In genomic region chr1:204486513-204487255, GRCh38 we compare ENCODE assay signal across 7 cellular contexts. TPM values are rescaled to one million over a fixed set of nuclear protein-coding genes. Genes with fewer than 3 reads are reported as not detected.
DNase-seq lines count a peak whose midpoint lies in the region; ATAC-seq, FAIRE-seq and TF ChIP-seq lines count a peak whose summit lies in the region.
"Not testable (repeated sequence)": the region's sequence is repeated elsewhere in the genome, so short reads cannot be mapped to it uniquely, and the experiment has no call there.

No MANE protein-coding gene starts in this region.

- H3K9me3 ChIP-seq in SK-N-SH; GM12878 (replicated peaks; ENCODE audit: control insufficient read depth, insufficient read depth, low read length); liver (ENCODE audit: control insufficient read depth in 4 of 4, low read length in 3 of 4): not testable (repeated sequence)

- not testable (repeated sequence) for H3K4me2 ChIP-seq in SK-N-SH; GM12878 (ENCODE audit: control insufficient read depth, insufficient read depth)

- H3F3A ChIP-seq in SK-N-SH (replicated peaks; ENCODE audit: insufficient read depth) = not testable (repeated sequence)

- not testable (repeated sequence) for H3K27ac ChIP-seq in SK-N-SH (ENCODE audit: low read depth in 2 of 2, low read length in 1 of 2); GM12878 (ENCODE audit: control insufficient read depth, insufficient read depth); liver (ENCODE audit: low read depth in 1 of 2, low read length in 2 of 2)

- not testable (repeated sequence) for BruUV-seq in GM12878 (replicated peaks; lab: Mats Ljungman, UMichigan)

- not testable (repeated sequence) for H3K27me3 ChIP-seq in SK-N-SH (ENCODE audit: insufficient read depth); GM12878 (replicated peaks in 1 of 2; ENCODE audit: control insufficient read depth in 2 of 2, insufficient read depth in 2 of 2, low read length in 1 of 2); liver (ENCODE audit: control insufficient read depth in 4 of 4, insufficient read depth in 4 of 4, low read length in 3 of 4)

- H3K4me1 ChIP-seq in SK-N-SH (ENCODE audit: control insufficient read depth in 1 of 2, insufficient read depth in 2 of 2, low read depth in 1 of 2, low read length in 1 of 2) = not testable (repeated sequence)
- H3K4me1 ChIP-seq in GM12878 (ENCODE audit: control insufficient read depth, insufficient read depth, low read length) (peaks cover 15% of the 10 kb centered on the region), liver (ENCODE audit: control insufficient read depth in 4 of 4, insufficient read depth in 4 of 4, low read length in 3 of 4) (peaks cover 0 to 20% (median 0%) of the 10 kb centered on the region in 4 donors)

- in situ Hi-C loops in GM12878 (cut with MboI) = not testable (repeated sequence)

- not testable (repeated sequence) for TF ChIP-seq POLR2A in GM12878 (IDR thresholded peaks at IDR 0.05; ENCODE audit: low read depth, low read length)

- TF ChIP-seq EP300 in SK-N-SH (IDR thresholded peaks at IDR 0.05; ENCODE audit: borderline replicate concordance in 1 of 2, low read depth in 1 of 2, low read length in 1 of 2); GM12878 (IDR thresholded peaks at IDR 0.05; ENCODE audit: borderline replicate concordance in 1 of 2, control insufficient read depth in 1 of 2, low read depth in 2 of 2, low read length in 2 of 2): not testable (repeated sequence)

- H2AFZ ChIP-seq in SK-N-SH (ENCODE audit: low read depth); GM12878 (ENCODE audit: control insufficient read depth, low read depth, low read length): not testable (repeated sequence)

- not testable (repeated sequence) for H3K36me3 ChIP-seq in SK-N-SH (replicated peaks in 1 of 2; ENCODE audit: control insufficient read depth in 1 of 2, insufficient read depth in 2 of 2, low read length in 1 of 2); GM12878 (ENCODE audit: control insufficient read depth in 2 of 2, insufficient read depth in 2 of 2, low read length in 1 of 2); liver (ENCODE audit: control insufficient read depth in 4 of 4, insufficient read depth in 3 of 4, low read depth in 1 of 4, low read length in 3 of 4)

- CTCF ChIA-PET in SK-N-SH (lab: Yijun Ruan, JAX) (interaction anchor here (1.2 to 26.2 kb wide), 6 partner anchors 8 to 123 kb away, joined by 3 to 1005 read pairs (median 5); no protein-coding TSS in a partner anchor), GM12878 (lab: Yijun Ruan, JAX) (interaction anchor here (3.4 to 39.0 kb wide), 3 partner anchors 8 to 45 kb away, joined by 16 to 2021 read pairs (median 471); partner anchors contain the start of gene PIK3C2B)

- WGBS in SK-N-SH (ENCODE audit: low lambda C conversion rate) = 84% methylated on average over 9 of the region's 9 CpGs
- WGBS in GM12878 (ENCODE audit: insufficient coverage, insufficient replicate concordance, low lambda C conversion rate, missing lambda C conversion rate) = 85% methylated on average over 9 of the region's 9 CpGs
- WGBS in liver = 68% methylated on average over 9 of the region's 9 CpGs

- SMC1A ChIA-PET in GM12878 (lab: Charles Lee; ENCODE audit: uncharacterized antibody, unreplicated experiment) = interaction anchor here (1.3 to 18.3 kb wide), 6 partner anchors 14 to 51 kb away, joined by 3 to 408 read pairs (median 5); partner anchors contain the start of gene PIK3C2B

- TF ChIP-seq RAD21 in SK-N-SH (IDR thresholded peaks at IDR 0.05; ENCODE audit: low read length); GM12878 (IDR thresholded peaks at IDR 0.05; ENCODE audit: insufficient read depth, low read depth, low read length); liver (IDR thresholded peaks at IDR 0.05): not testable (repeated sequence)

- RAD21 ChIA-PET in GM12878 (lab: Charles Lee; ENCODE audit: unreplicated experiment) = interaction anchor here (1.2 to 12.9 kb wide), 3 partner anchors 10 to 41 kb away, joined by 3 to 267 read pairs (median 16); partner anchors contain the start of gene PIK3C2B

- POLR2A ChIA-PET in SK-N-SH (lab: Yijun Ruan, JAX) = not testable (repeated sequence)
- POLR2A ChIA-PET in GM12878 (lab: Charles Lee) = interaction anchor here (0.6 to 1.9 kb wide), 2 partner anchors 20 to 33 kb away, joined by 6 to 8 read pairs; no protein-coding TSS in a partner anchor

- not testable (repeated sequence) for H3K4me3 ChIP-seq in SK-N-SH (ENCODE audit: low read depth in 2 of 2, low read length in 1 of 2); GM12878; fibroblast of mammary gland (ENCODE audit: control insufficient read depth, low read depth, low read length); liver (ENCODE audit: low read depth in 1 of 3, low read length in 3 of 3)

- H4K20me1 ChIP-seq in SK-N-SH (ENCODE audit: insufficient read depth); GM12878 (ENCODE audit: control insufficient read depth, insufficient read depth): not testable (repeated sequence)

- not testable (repeated sequence) for FAIRE-seq in GM12878 (lab: Jason Lieb, UNC)

- not testable (repeated sequence) for H3K79me2 ChIP-seq in SK-N-SH (ENCODE audit: insufficient read depth)
- H3K79me2 ChIP-seq in GM12878 (ENCODE audit: control insufficient read depth, insufficient read depth, low read length) = peaks cover 31% of the 10 kb centered on the region

- TF ChIP-seq CTCF in SK-N-SH (IDR thresholded peaks at IDR 0.05); GM12878 (IDR thresholded peaks at IDR 0.05 in 2 of 3, conservative IDR thresholded peaks at IDR 0.05 in 1 of 3; ENCODE audit: control insufficient read depth in 2 of 3, extremely low read depth in 1 of 3, insufficient read depth in 1 of 3, low read depth in 3 of 3, low read length in 3 of 3); fibroblast of mammary gland (conservative IDR thresholded peaks at IDR 0.05; ENCODE audit: control insufficient read depth, insufficient read depth, low read depth, low read length); liver (IDR thresholded peaks at IDR 0.05; ENCODE audit: low read depth, low read length, missing input control): not testable (repeated sequence)

- H3K9ac ChIP-seq in SK-N-SH; GM12878 (ENCODE audit: control insufficient read depth, insufficient read depth, low read length); liver (ENCODE audit: low read depth in 1 of 2, low read length in 2 of 2): not testable (repeated sequence)

- DNase-seq in Daoy (ENCODE audit: low read depth) (peak; percentile 52), LHCN-M2 (ENCODE audit: low read depth) (peak; percentile 41), fibroblast of mammary gland (ENCODE audit: low read depth) (peak; percentile 11)
- not testable (repeated sequence) for DNase-seq in SK-N-SH; GM12878 (ENCODE audit: low read depth, low spot score)
- DNase-seq in stimulated activated CD4-positive, alpha-beta T cell treated with anti-CD3 and anti-CD28 coated beads, Interleukin-1b, Interleukin-23, amount 100 ng/mL, for 48 hours = peak; percentile 17

- ATAC-seq in GM12878 = not testable (repeated sequence)

- intact Hi-C loops in GM12878 (cut with micrococcal nuclease; ENCODE audit: unreplicated experiment) = not testable (repeated sequence)

- not testable (repeated sequence) for H3K9me2 ChIP-seq in SK-N-SH

RNA-seq across cellular contexts. Expression of gene PIK3C2B, which starts 7.9 kb away (rescaled TPM):
- total RNA-seq in Daoy (2014; rRNA removed; shearing (Covaris generic)) = 0.54 and 0.91 TPM in 2 replicates
- total RNA-seq in LHCN-M2 (2014; rRNA removed) = 0.29 TPM in 1 of 2 replicates, not detected in the other
- 0.27 TPM for polyA plus RNA-seq in LHCN-M2 (2012)
- polyA plus RNA-seq in SK-N-SH (2012; rRNA removed) = 6.5 and 6.6 TPM in 2 replicates
- 2.4 and 3.6 TPM in 2 replicates for polyA plus RNA-seq in SK-N-SH (2012; cell fraction: cytosol; rRNA removed)
- polyA plus RNA-seq in SK-N-SH (2012; cell fraction: nucleus; rRNA removed) = 10.2 and 11.2 TPM in 2 replicates
- 98.5 and 110 TPM in 2 replicates for total RNA-seq in GM12878 (2013; cell fraction: nucleolus; rRNA removed)
- 13.9 and 16.3 TPM in 2 replicates for total RNA-seq in GM12878 (2014; rRNA removed)
- 8.5 and 9.2 TPM in 2 replicates for total RNA-seq in GM12878 (2014; rRNA removed; fragmentation: Illumina TruSeq; extraction: Trizol)
- 33.5 and 38.1 TPM in 2 replicates for total RNA-seq in GM12878 (2021)
- 8.3 TPM for polyA plus RNA-seq in GM12878 (2011; ENCODE audit: low read depth)
- 15.9 and 33.9 TPM in 2 replicates for polyA plus RNA-seq in GM12878 (2011; rRNA removed)
- polyA plus RNA-seq in GM12878 (2011; cell fraction: cytosol; rRNA removed) = 33.1 and 36.7 TPM in 2 replicates
- polyA plus RNA-seq in GM12878 (2011; cell fraction: nucleus; rRNA removed) = 55.9 and 60.7 TPM in 2 replicates
- 10.1 and 10.7 TPM in 2 replicates for polyA plus RNA-seq in GM12878 (2012)
- 10.2 and 14.4 TPM in 2 replicates for polyA plus RNA-seq in GM12878 (2014; fragmentation: Illumina TruSeq; extraction: Trizol)
- 1 to 10 TPM; 2.2 to 5.0 TPM for polyA plus RNA-seq in GM12878 (2014; fragmentation: Nextera tagmentation; extraction: Ambion mirVana)
- 23.8 and 28.2 TPM in 2 replicates for polyA plus RNA-seq in GM12878 (2014; rRNA removed)
- polyA plus RNA-seq in GM12878 (2016; fragmentation: Nextera tagmentation; extraction: Ambion mirVana) = 1 to 10 TPM; 6.0 to 8.2 TPM
- polyA minus RNA-seq in GM12878 (2011; rRNA and poly(A)+ RNA removed) = 69.9 and 86.4 TPM in 2 replicates
- polyA minus RNA-seq in GM12878 (2011; cell fraction: cytosol; rRNA and poly(A)+ RNA removed) = 37.2 and 39.0 TPM in 2 replicates
- 38.8 and 80.3 TPM in 2 replicates for polyA minus RNA-seq in GM12878 (2011; cell fraction: nucleus; rRNA and poly(A)+ RNA removed)
- 10 to 100 TPM in 1 of 2 donors, 1 to 10 TPM in 1; 6.8 to 14.9 TPM for total RNA-seq in liver
- 1 to 10 TPM; 2.8 to 4.1 TPM for polyA plus RNA-seq in liver

RNA-seq across cellular contexts. Expression of gene MDM4, which starts 29.5 kb away (rescaled TPM):
- total RNA-seq in Daoy (2014; rRNA removed; shearing (Covaris generic)) = 12.7 and 15.0 TPM in 2 replicates
- 10.5 and 14.5 TPM in 2 replicates for total RNA-seq in LHCN-M2 (2014; rRNA removed)
- polyA plus RNA-seq in LHCN-M2 (2012) = 4.0 TPM
- polyA plus RNA-seq in SK-N-SH (2012; rRNA removed) = 6.2 and 9.2 TPM in 2 replicates
- 3.4 and 3.7 TPM in 2 replicates for polyA plus RNA-seq in SK-N-SH (2012; cell fraction: cytosol; rRNA removed)
- polyA plus RNA-seq in SK-N-SH (2012; cell fraction: nucleus; rRNA removed) = 21.0 and 47.4 TPM in 2 replicates
- 590 and 594 TPM in 2 replicates for total RNA-seq in GM12878 (2013; cell fraction: nucleolus; rRNA removed)
- 36.8 and 43.9 TPM in 2 replicates for total RNA-seq in GM12878 (2014; rRNA removed)
- total RNA-seq in GM12878 (2014; rRNA removed; fragmentation: Illumina TruSeq; extraction: Trizol) = 36.1 and 37.8 TPM in 2 replicates
- total RNA-seq in GM12878 (2021) = 54.5 and 64.5 TPM in 2 replicates
- polyA plus RNA-seq in GM12878 (2011; ENCODE audit: low read depth) = 12.2 TPM
- 74.4 and 108 TPM in 2 replicates for polyA plus RNA-seq in GM12878 (2011; rRNA removed)
- 22.1 and 23.4 TPM in 2 replicates for polyA plus RNA-seq in GM12878 (2011; cell fraction: cytosol; rRNA removed)
- polyA plus RNA-seq in GM12878 (2011; cell fraction: nucleus; rRNA removed) = 82.8 and 85.3 TPM in 2 replicates
- 17.2 and 22.3 TPM in 2 replicates for polyA plus RNA-seq in GM12878 (2012)
- 12.4 and 13.7 TPM in 2 replicates for polyA plus RNA-seq in GM12878 (2014; fragmentation: Illumina TruSeq; extraction: Trizol)
- polyA plus RNA-seq in GM12878 (2014; fragmentation: Nextera tagmentation; extraction: Ambion mirVana) = 10 to 100 TPM in 1 of 2 experiments, 1 to 10 TPM in 1; 2.5 to 11.5 TPM
- 20.5 and 20.6 TPM in 2 replicates for polyA plus RNA-seq in GM12878 (2014; rRNA removed)
- 10 to 100 TPM; 22.3 to 23.2 TPM for polyA plus RNA-seq in GM12878 (2016; fragmentation: Nextera tagmentation; extraction: Ambion mirVana)
- polyA minus RNA-seq in GM12878 (2011; rRNA and poly(A)+ RNA removed) = 148 and 214 TPM in 2 replicates
- polyA minus RNA-seq in GM12878 (2011; cell fraction: cytosol; rRNA and poly(A)+ RNA removed) = 33.7 and 38.1 TPM in 2 replicates
- polyA minus RNA-seq in GM12878 (2011; cell fraction: nucleus; rRNA and poly(A)+ RNA removed) = 161 and 227 TPM in 2 replicates
- total RNA-seq in liver = 10 to 100 TPM; 33.1 to 56.5 TPM
- 10 to 100 TPM in 1 of 2 donors, 1 to 10 TPM in 1; 1.4 to 10.0 TPM for polyA plus RNA-seq in liver
